Comparison of ENCODE assay signal across 1 cellular context in the genomic region with DNA sequence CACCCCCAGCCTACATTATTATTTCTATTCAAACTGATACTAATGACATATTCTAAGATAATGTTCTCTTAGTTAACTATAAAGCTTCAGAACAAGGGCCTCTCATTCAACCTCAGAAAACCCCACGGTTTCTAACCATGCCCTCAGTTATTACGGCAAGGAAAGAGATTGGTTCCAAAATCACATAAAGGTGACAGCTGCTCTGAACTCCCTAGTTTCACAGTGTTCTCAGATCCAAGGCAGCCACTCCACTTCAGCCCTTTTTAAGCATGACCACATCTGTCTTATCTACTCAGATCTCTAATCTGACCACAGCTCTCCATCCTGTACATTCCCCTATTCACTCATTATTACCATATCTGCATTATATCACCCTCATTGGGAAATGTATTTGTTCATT.
TF ChIP-seq lines count a peak whose summit lies in the region.

No MANE protein-coding gene starts in this region.

TF ChIP-seq in SK-N-SH treated with all-trans-retinoic acid at 6 μM for 48 hours, 23 proteins besides CTCF, POLR2A, EP300 and RAD21 (continued from another document):
- TF ChIP-seq, protein P1, sequence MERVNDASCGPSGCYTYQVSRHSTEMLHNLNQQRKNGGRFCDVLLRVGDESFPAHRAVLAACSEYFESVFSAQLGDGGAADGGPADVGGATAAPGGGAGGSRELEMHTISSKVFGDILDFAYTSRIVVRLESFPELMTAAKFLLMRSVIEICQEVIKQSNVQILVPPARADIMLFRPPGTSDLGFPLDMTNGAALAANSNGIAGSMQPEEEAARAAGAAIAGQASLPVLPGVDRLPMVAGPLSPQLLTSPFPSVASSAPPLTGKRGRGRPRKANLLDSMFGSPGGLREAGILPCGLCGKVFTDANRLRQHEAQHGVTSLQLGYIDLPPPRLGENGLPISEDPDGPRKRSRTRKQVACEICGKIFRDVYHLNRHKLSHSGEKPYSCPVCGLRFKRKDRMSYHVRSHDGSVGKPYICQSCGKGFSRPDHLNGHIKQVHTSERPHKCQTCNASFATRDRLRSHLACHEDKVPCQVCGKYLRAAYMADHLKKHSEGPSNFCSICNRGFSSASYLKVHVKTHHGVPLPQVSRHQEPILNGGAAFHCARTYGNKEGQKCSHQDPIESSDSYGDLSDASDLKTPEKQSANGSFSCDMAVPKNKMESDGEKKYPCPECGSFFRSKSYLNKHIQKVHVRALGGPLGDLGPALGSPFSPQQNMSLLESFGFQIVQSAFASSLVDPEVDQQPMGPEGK (CRISPR knock-in tag; IDR thresholded peaks at IDR 0.05; ENCODE audit: borderline replicate concordance), result no peak
- TF ChIP-seq ZFP3 (CRISPR knock-in tag; IDR thresholded peaks at IDR 0.05) (no peak), ARNTL (CRISPR knock-in tag; IDR thresholded peaks at IDR 0.05; ENCODE audit: borderline replicate concordance, low read depth) (no peak), ZNF70 (CRISPR knock-in tag; IDR thresholded peaks at IDR 0.05) (no peak), CREB5 (CRISPR knock-in tag; IDR thresholded peaks at IDR 0.05; ENCODE audit: low read depth) (no peak), OSR1 (CRISPR knock-in tag; IDR thresholded peaks at IDR 0.05) (no peak), CSDC2 (CRISPR knock-in tag; IDR thresholded peaks at IDR 0.05) (no peak), CSRNP3 (CRISPR knock-in tag; IDR thresholded peaks at IDR 0.05) (no peak), BACH2 (CRISPR knock-in tag; IDR thresholded peaks at IDR 0.05; ENCODE audit: borderline replicate concordance) (no peak)
- TF ChIP-seq, protein P2, sequence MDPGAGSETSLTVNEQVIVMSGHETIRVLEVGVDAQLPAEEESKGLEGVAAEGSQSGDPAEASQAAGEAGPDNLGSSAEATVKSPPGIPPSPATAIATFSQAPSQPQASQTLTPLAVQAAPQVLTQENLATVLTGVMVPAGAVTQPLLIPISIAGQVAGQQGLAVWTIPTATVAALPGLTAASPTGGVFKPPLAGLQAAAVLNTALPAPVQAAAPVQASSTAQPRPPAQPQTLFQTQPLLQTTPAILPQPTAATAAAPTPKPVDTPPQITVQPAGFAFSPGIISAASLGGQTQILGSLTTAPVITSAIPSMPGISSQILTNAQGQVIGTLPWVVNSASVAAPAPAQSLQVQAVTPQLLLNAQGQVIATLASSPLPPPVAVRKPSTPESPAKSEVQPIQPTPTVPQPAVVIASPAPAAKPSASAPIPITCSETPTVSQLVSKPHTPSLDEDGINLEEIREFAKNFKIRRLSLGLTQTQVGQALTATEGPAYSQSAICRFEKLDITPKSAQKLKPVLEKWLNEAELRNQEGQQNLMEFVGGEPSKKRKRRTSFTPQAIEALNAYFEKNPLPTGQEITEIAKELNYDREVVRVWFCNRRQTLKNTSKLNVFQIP (CRISPR knock-in tag; IDR thresholded peaks at IDR 0.05; ENCODE audit: borderline replicate concordance, low read depth), result no peak
TF ChIP-seq in SK-N-SH treated with all-trans-retinoic acid at 6 μM for 48 hours: peak in this region for 0.
